9 cellular contexts compared by ENCODE assay signal in genomic region chr13:20567881-20568528, GRCh38. TPM values are rescaled to one million over a fixed set of nuclear protein-coding genes. Genes with fewer than 3 reads are reported as not detected.
DNase-seq lines count a peak whose midpoint lies in the region; ATAC-seq and TF ChIP-seq lines count a peak whose summit lies in the region.
"Had no signal": no experiment of that assay in that cellular context is flagged by ENCODE, and none has a peak within 500 bp of the region (broad histone marks: within the 10 kb centered on the region; RNA-seq: fewer than 3 reads in every experiment).

No MANE protein-coding gene starts in this region.

- ATAC-seq in heart left ventricle (no peak), Right ventricle myocardium superior (ENCODE audit: poor library complexity) (no peak), memory B cell (ENCODE audit: low read depth) (no peak), upper lobe of right lung (no peak), HG02852 (IDR thresholded peaks at IDR 0.05; ENCODE audit: unreplicated experiment) (no peak)

- DNase-seq in heart left ventricle (no peak), Right ventricle myocardium superior (no peak), memory B cell (ENCODE audit: low spot score in 2 of 2) (no peak), upper lobe of right lung (no peak), DMS114 treated with DMSO at 0.1 percent for 48 hours (lab: John Stamatoyannopoulos, UW; ENCODE audit: unreplicated experiment) (no peak), NCI-H1105 (lab: John Stamatoyannopoulos, UW) (no peak)
- DNase-seq: activated CD4-positive, alpha-beta T cell treated with anti-CD3 and anti-CD28 coated beads, Interleukin-2, amount 50 U/mL, for 48 hours had no signal

- TF ChIP-seq CTCF in heart left ventricle (IDR thresholded peaks at IDR 0.05) (no peak), brain (conservative IDR thresholded peaks at IDR 0.05) (no peak), upper lobe of right lung (IDR thresholded peaks at IDR 0.05) (no peak)

- H3K4me3 Mint-ChIP-seq in brain (peak overlapping the region; percentile 87 to 98 (median 90)), memory B cell (peak overlapping the region; percentile 93)

- no peak for TF ChIP-seq POLR2A in heart left ventricle (IDR thresholded peaks at IDR 0.05)

- H3K27ac ChIP-seq in heart left ventricle (peak overlapping the region; percentile 81 to 98 (median 95)), upper lobe of right lung (peak overlapping the region; percentile 96)

- peak overlapping the region; percentile 97 to 100 (median 99) for H3K27ac Mint-ChIP-seq in brain
- peak overlapping the region; percentile 95 for H3K27ac Mint-ChIP-seq in memory B cell

- H3K9me3 ChIP-seq in heart left ventricle (peaks cover 0 to 19% (median 5%) of the 10 kb centered on the region in 12 donors), upper lobe of right lung (no peaks in the 10 kb centered on the region)

- intact Hi-C loops in heart left ventricle (cut with DNase I): loop anchor here in 6 of 10 donors (1.0 to 5.0 kb wide), 6 partner anchors 41 to 335 kb away; partner anchors contain the start of genes CRYL1 (in 4 of the 6), IL17D (in 1 of the 6) and XPO4 (in 1 of the 6)
- intact Hi-C loops in Right ventricle myocardium superior (cut with DNase I): no loop called here
- intact Hi-C loops in upper lobe of right lung (cut with DNase I): no loop called here

- H3K27me3 ChIP-seq in heart left ventricle (no peaks in the 10 kb centered on the region), upper lobe of right lung (no peaks in the 10 kb centered on the region)

- H3K4me3 ChIP-seq in heart left ventricle: peak overlapping the region; percentile 34 to 89 (median 76)
- H3K4me3 ChIP-seq in upper lobe of right lung: peak overlapping the region; percentile 91

- H3K36me3 ChIP-seq in heart left ventricle (peaks cover 0 to 5% (median 0%) of the 10 kb centered on the region in 9 donors), upper lobe of right lung (no peaks in the 10 kb centered on the region)

- 24 to 30% (median 26%) methylated on average over 9 of the region's 9 CpGs for WGBS in heart left ventricle, 4 donors

- peaks cover 6% of the 10 kb centered on the region for H3K27me3 Mint-ChIP-seq in brain
- H3K27me3 Mint-ChIP-seq in memory B cell: no peaks in the 10 kb centered on the region

- H3K36me3 Mint-ChIP-seq in brain (peaks cover 42% of the 10 kb centered on the region), memory B cell (peaks cover 10% of the 10 kb centered on the region)

- H3K4me1 ChIP-seq in heart left ventricle (peaks cover 0 to 24% (median 9%) of the 10 kb centered on the region in 12 donors), upper lobe of right lung (peaks cover 8% of the 10 kb centered on the region)

- H3K4me1 Mint-ChIP-seq in brain (peaks cover 24% of the 10 kb centered on the region), memory B cell (peaks cover 7% of the 10 kb centered on the region)

- H3K9me3 Mint-ChIP-seq in brain (peaks cover 0 to 21% (median 15%) of the 10 kb centered on the region in 5 experiments), memory B cell (peaks cover 5% of the 10 kb centered on the region)

RNA-seq across cellular contexts. Expression of gene IFT88, which starts 1.0 kb away (rescaled TPM):
- 10 to 100 TPM in 2 of 9 donors, 1 to 10 TPM in 7; 6.9 to 11.4 (median 8.5) TPM for total RNA-seq in heart left ventricle
- 1 to 10 TPM; 3.4 to 8.2 TPM for polyA plus RNA-seq in heart left ventricle
- 6.0 TPM for total RNA-seq in Right ventricle myocardium superior
- polyA plus RNA-seq in brain (ENCODE audit: insufficient read depth, low read depth, low replicate concordance): 3.9 TPM
- 13.6 TPM for total RNA-seq in upper lobe of right lung

RNA-seq across cellular contexts. Expression of gene CRYL1, which starts 42.3 kb away (rescaled TPM):
- 10 to 100 TPM; 14.9 to 36.5 (median 22.3) TPM for total RNA-seq in heart left ventricle
- 10 to 100 TPM; 10.7 to 19.4 TPM for polyA plus RNA-seq in heart left ventricle
- 18.0 TPM for total RNA-seq in Right ventricle myocardium superior
- 68.9 TPM for polyA plus RNA-seq in brain (ENCODE audit: insufficient read depth, low read depth, low replicate concordance)
- total RNA-seq in upper lobe of right lung: 28.5 TPM

Comparison
In these comparisons a context has a peak if more than half of its experiments do, and no peak if none do; other contexts are left out.
1. intact Hi-C loops: an anchor here in heart left ventricle (1.0 to 5.0 kb wide); none called in Right ventricle myocardium superior and upper lobe of right lung.